29 cellular contexts compared by ENCODE assay signal in the genomic region with DNA sequence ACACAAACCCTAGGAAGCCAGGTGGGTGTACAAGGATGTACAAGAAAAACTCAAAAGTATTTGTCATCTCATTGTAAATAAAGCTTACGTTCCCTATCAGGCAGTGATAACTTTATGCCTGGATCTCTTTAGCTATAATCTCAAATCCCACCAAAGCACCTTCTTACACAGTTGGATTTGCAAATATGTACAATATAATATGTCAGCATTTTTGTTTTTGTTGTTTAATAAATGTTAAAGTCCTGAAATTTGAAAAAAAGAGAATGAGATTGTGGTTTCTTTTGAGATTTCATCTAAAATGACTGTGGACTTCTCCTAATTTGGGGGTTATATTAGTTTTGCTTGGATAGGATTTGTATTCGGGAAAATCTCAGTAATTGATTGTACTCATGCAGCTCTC.
"Had no signal": no experiment of that assay in that cellular context is flagged by ENCODE, and none has a peak within 500 bp of the region (broad histone marks: within the 10 kb centered on the region; RNA-seq: fewer than 3 reads in every experiment).

No MANE protein-coding gene starts in this region.

- H3K36me3 ChIP-seq: colonic mucosa, esophagus muscularis mucosa, esophagus squamous epithelium, gastrocnemius medialis, gastroesophageal sphincter, heart left ventricle, heart right ventricle had no signal

- H3K27ac ChIP-seq: colonic mucosa, coronary artery, dorsolateral prefrontal cortex, epithelial cell of prostate, esophagus muscularis mucosa, esophagus squamous epithelium, foreskin keratinocyte, gastrocnemius medialis, gastroesophageal sphincter, heart left ventricle, heart right ventricle had no signal

- DNase-seq: colonic mucosa; cortex of kidney; dermis blood vessel endothelial cell; dorsolateral prefrontal cortex; effector CD4-positive, alpha-beta T cell; effector CD8-positive, alpha-beta T cell; effector memory CD4-positive, alpha-beta T cell; effector memory CD8-positive, alpha-beta T cell; endodermal cell; erythroblast; esophagus squamous epithelium; foreskin fibroblast; foreskin keratinocyte; foreskin melanocyte; gastrocnemius medialis; glutamatergic neuron; head of caudate nucleus; heart left ventricle; heart right ventricle had no signal

- H3K9me3 Mint-ChIP-seq: endodermal cell had no signal

- FAIRE-seq: colon, endometrium, endothelial cell of umbilical vein, frontal cortex had no signal

- H3K4me1 Mint-ChIP-seq: endodermal cell had no signal

- H3K27ac Mint-ChIP-seq: dendritic cell treated with granulocyte-macrophage colony-stimulating factor and Interleukin-4, amounts not matched to agents 40 ng/mL and 50 ng/mL, for 4 days; effector memory CD8-positive, alpha-beta T cell; endodermal cell had no signal

- H3K4me1 ChIP-seq: colonic mucosa, esophagus muscularis mucosa, esophagus squamous epithelium, foreskin keratinocyte, gastrocnemius medialis, gastroesophageal sphincter, heart left ventricle, heart right ventricle had no signal

- ATAC-seq: effector memory CD8-positive, alpha-beta T cell; esophagus mucosa; foreskin keratinocyte; gastrocnemius medialis; gastroesophageal sphincter; heart left ventricle; heart right ventricle had no signal

- H3K27me3 Mint-ChIP-seq: dendritic cell treated with granulocyte-macrophage colony-stimulating factor and Interleukin-4, amounts not matched to agents 40 ng/mL and 50 ng/mL, for 4 days; effector memory CD8-positive, alpha-beta T cell had no signal

- H3K9me3 ChIP-seq: colonic mucosa, esophagus muscularis mucosa, gastrocnemius medialis, gastroesophageal sphincter, heart left ventricle, heart right ventricle had no signal

- H3K27me3 ChIP-seq: colonic mucosa, dorsolateral prefrontal cortex, esophagus muscularis mucosa, esophagus squamous epithelium, foreskin keratinocyte, gastrocnemius medialis, gastroesophageal sphincter, heart left ventricle, heart right ventricle had no signal

- H3K4me3 Mint-ChIP-seq: dendritic cell treated with granulocyte-macrophage colony-stimulating factor and Interleukin-4, amounts not matched to agents 40 ng/mL and 50 ng/mL, for 4 days; effector memory CD8-positive, alpha-beta T cell; endodermal cell had no signal

- H3K4me3 ChIP-seq: colonic mucosa, coronary artery, dorsolateral prefrontal cortex, esophagus muscularis mucosa, esophagus squamous epithelium, gastrocnemius medialis, gastroesophageal sphincter, heart left ventricle, heart right ventricle had no signal
